ENCODE assay signal across 1 cellular context in genomic region chr17:8161289-8162231, GRCh38.
TF ChIP-seq lines count a peak whose summit lies in the region.

No MANE protein-coding gene starts in this region.

TF ChIP-seq in K562, 482 proteins besides CTCF, POLR2A, EP300 and RAD21 (continued from another document):
- TF ChIP-seq AFF1 (IDR thresholded peaks at IDR 0.05; ENCODE audit: low read depth in 1 of 2, partially characterized antibody in 2 of 2), result no peak
- TF ChIP-seq ZNF347 (CRISPR knock-in tag; IDR thresholded peaks at IDR 0.05; ENCODE audit: low read depth), result no peak
- no peak for TF ChIP-seq ZKSCAN1 (IDR thresholded peaks at IDR 0.05; ENCODE audit: low read depth, low read length)
- TF ChIP-seq U2AF1 (optimal IDR thresholded peaks at IDR 0.05; ENCODE audit: low read depth, low read length), result no peak
- TF ChIP-seq DNMT1 (IDR thresholded peaks at IDR 0.05), result no peak
- no peak for TF ChIP-seq BDP1 (IDR thresholded peaks at IDR 0.05; ENCODE audit: insufficient read depth, insufficient read length)
- TF ChIP-seq ZNF699 (CRISPR knock-in tag; IDR thresholded peaks at IDR 0.05; ENCODE audit: insufficient replicate concordance), result no peak
- no peak for TF ChIP-seq HLTF (IDR thresholded peaks at IDR 0.05)
- TF ChIP-seq ZNF124 (CRISPR knock-in tag; IDR thresholded peaks at IDR 0.05), result no peak
